Comparison of ENCODE assay signal across 8 cellular contexts in the genomic region with DNA sequence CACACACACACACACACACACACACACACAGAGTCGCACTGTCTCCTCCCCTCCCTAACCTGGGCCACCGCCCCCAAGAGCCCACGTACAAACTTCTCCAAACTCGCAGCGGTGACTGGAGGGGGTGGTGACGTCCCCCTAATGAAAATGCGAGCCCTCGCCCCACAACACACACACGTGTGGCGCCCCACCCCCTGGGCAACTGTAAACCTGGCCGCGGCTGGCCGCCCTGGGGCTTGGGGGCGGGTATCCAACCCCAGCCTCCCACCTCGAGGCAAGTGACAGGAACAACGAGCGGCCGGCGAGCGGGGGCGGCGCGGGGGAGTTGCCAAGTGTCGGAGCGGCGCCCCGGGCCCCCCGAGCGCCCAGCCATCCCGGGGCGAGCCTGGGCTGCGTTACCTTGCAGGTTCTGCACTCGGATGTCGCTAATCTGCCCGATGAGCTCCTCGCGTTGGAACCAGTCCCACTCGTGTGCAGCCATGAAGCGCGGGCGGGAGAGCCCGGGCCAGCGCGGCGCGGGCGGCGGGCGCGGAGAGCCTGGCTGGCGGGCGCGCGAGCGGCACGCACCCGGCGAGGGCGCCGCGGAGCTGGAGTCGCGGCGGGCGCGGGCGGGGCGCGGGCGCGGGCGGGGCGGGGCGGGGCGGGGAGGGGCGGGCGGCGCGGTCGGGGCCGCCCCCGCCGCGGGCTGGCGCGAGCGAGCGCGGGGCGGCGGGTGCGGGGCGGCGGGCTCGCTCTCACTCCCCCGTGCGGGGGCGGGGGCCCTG. TPM values are rescaled to one million over a fixed set of nuclear protein-coding genes. Genes with fewer than 3 reads are reported as not detected.
DNase-seq lines count a peak whose midpoint lies in the region; FAIRE-seq and TF ChIP-seq lines count a peak whose summit lies in the region.

A gene with protein sequence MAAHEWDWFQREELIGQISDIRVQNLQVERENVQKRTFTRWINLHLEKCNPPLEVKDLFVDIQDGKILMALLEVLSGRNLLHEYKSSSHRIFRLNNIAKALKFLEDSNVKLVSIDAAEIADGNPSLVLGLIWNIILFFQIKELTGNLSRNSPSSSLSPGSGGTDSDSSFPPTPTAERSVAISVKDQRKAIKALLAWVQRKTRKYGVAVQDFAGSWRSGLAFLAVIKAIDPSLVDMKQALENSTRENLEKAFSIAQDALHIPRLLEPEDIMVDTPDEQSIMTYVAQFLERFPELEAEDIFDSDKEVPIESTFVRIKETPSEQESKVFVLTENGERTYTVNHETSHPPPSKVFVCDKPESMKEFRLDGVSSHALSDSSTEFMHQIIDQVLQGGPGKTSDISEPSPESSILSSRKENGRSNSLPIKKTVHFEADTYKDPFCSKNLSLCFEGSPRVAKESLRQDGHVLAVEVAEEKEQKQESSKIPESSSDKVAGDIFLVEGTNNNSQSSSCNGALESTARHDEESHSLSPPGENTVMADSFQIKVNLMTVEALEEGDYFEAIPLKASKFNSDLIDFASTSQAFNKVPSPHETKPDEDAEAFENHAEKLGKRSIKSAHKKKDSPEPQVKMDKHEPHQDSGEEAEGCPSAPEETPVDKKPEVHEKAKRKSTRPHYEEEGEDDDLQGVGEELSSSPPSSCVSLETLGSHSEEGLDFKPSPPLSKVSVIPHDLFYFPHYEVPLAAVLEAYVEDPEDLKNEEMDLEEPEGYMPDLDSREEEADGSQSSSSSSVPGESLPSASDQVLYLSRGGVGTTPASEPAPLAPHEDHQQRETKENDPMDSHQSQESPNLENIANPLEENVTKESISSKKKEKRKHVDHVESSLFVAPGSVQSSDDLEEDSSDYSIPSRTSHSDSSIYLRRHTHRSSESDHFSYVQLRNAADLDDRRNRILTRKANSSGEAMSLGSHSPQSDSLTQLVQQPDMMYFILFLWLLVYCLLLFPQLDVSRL (minus strand): TSS at position 597 of the 764 bp plus-strand sequence. CDS start 116 bp downstream, at position 481.

- no peak within 1 kb of the TSS for H3K27ac ChIP-seq in ACC112 (ENCODE audit: low read depth, low read length)
- peak within 1 kb of the TSS; percentile 86 for H3K27ac ChIP-seq in Karpas-422 (ENCODE audit: low read length)
- H3K27ac ChIP-seq in effector memory CD4-positive, alpha-beta T cell (ENCODE audit: insufficient read depth, low read length, poor library complexity, severe bottlenecking), result no peak within 1 kb of the TSS

- no peaks in the 10 kb centered on the region for H3K9me3 ChIP-seq in Karpas-422 (ENCODE audit: low read length)
- no peaks in the 10 kb centered on the region for H3K9me3 ChIP-seq in effector memory CD4-positive, alpha-beta T cell (ENCODE audit: control insufficient read depth, low read length)

- intact Hi-C loops in activated CD4-positive, alpha-beta T cell treated with anti-CD3 and anti-CD28 coated beads, Interleukin-2, amount 10 ng/mL, durations not matched to agents 24 days and 14 days (cut with micrococcal nuclease), result no loop called here

- H3K36me3 ChIP-seq in ACC112 (ENCODE audit: insufficient read depth, low read length) (no peaks in the 10 kb centered on the region), Karpas-422 (ENCODE audit: insufficient read depth, low read length) (no peaks in the 10 kb centered on the region)
- no peaks in the 10 kb centered on the region for H3K36me3 ChIP-seq in effector memory CD4-positive, alpha-beta T cell (ENCODE audit: control insufficient read depth, insufficient read depth, low read length)

- no peaks in the 10 kb centered on the region for H3K9me2 ChIP-seq in Karpas-422 (replicated peaks; ENCODE audit: insufficient read depth, low read length)

- H4K20me1 ChIP-seq in Karpas-422 (ENCODE audit: insufficient read depth, low read depth, low read length), result peaks cover 4% of the 10 kb centered on the region; the same call in 1 of the 2 replicates

- DNase-seq in GM12892 (ENCODE audit: insufficient read length), result peak; percentile 63
- DNase-seq in Karpas-422, result peak; percentile 90
- DNase-seq in activated CD4-positive, alpha-beta T cell treated with anti-CD3 and anti-CD28 coated beads, Interleukin-2, amount 10 ng/mL, durations not matched to agents 24 days and 14 days, result peak; percentile 82
- peak in 2 of 3 donors; percentile 2 to 5 for DNase-seq in effector memory CD4-positive, alpha-beta T cell
- peak; percentile 53 to 71 for DNase-seq in mesothelial cell of epicardium (ENCODE audit: low spot score in 2 of 2, unreplicated experiment in 2 of 2)
- DNase-seq in NCI-H1048 (lab: John Stamatoyannopoulos, UW), result no peak

- H3K4me2 ChIP-seq in Karpas-422 (ENCODE audit: low read depth, low read length, poor library complexity, severe bottlenecking), result peak within 1 kb of the TSS; percentile 71

- peaks cover 47% of the 10 kb centered on the region for H3K27me3 Mint-ChIP-seq in activated CD4-positive, alpha-beta T cell treated with anti-CD3 and anti-CD28 coated beads, Interleukin-2, amount 10 ng/mL, durations not matched to agents 24 days and 14 days
- H3K27me3 Mint-ChIP-seq in mesothelial cell of epicardium (ENCODE audit: low read depth), result no peaks in the 10 kb centered on the region

- peak within 1 kb of the TSS; percentile 77 for H3K4me3 Mint-ChIP-seq in activated CD4-positive, alpha-beta T cell treated with anti-CD3 and anti-CD28 coated beads, Interleukin-2, amount 10 ng/mL, durations not matched to agents 24 days and 14 days
- H3K4me3 Mint-ChIP-seq in mesothelial cell of epicardium, result peak within 1 kb of the TSS; percentile 88

- peaks cover 17% of the 10 kb centered on the region for H3K4me1 ChIP-seq in ACC112 (ENCODE audit: control insufficient read depth, insufficient read depth, low read length, unreplicated experiment)
- H3K4me1 ChIP-seq in Karpas-422 (ENCODE audit: low read length), result peaks cover 77% of the 10 kb centered on the region
- H3K4me1 ChIP-seq in effector memory CD4-positive, alpha-beta T cell (ENCODE audit: control insufficient read depth, insufficient read depth, low read length, poor library complexity, severe bottlenecking), result peaks cover 11% of the 10 kb centered on the region

- H3K9me3 Mint-ChIP-seq in activated CD4-positive, alpha-beta T cell treated with anti-CD3 and anti-CD28 coated beads, Interleukin-2, amount 10 ng/mL, durations not matched to agents 24 days and 14 days, result no peaks in the 10 kb centered on the region
- H3K9me3 Mint-ChIP-seq in mesothelial cell of epicardium, result no peaks in the 10 kb centered on the region

- H2AFZ ChIP-seq in ACC112 (ENCODE audit: low read length, unreplicated experiment) (peak within 1 kb of the TSS; percentile 99), Karpas-422 (ENCODE audit: low read length) (peak within 1 kb of the TSS; percentile 31; the same call in 1 of the 2 replicates)

- TF ChIP-seq CTCF in mesothelial cell of epicardium (IDR thresholded peaks at IDR 0.05; ENCODE audit: unreplicated experiment) (no peak), subcutaneous adipose tissue (IDR thresholded peaks at IDR 0.05; ENCODE audit: low read depth) (no peak)

- H3K4me1 Mint-ChIP-seq in activated CD4-positive, alpha-beta T cell treated with anti-CD3 and anti-CD28 coated beads, Interleukin-2, amount 10 ng/mL, durations not matched to agents 24 days and 14 days, result peaks cover 13% of the 10 kb centered on the region
- peaks cover 67% of the 10 kb centered on the region for H3K4me1 Mint-ChIP-seq in mesothelial cell of epicardium

- H3K27me3 ChIP-seq in ACC112 (ENCODE audit: insufficient read depth, low read length) (no peaks in the 10 kb centered on the region), Karpas-422 (ENCODE audit: low read length) (no peaks in the 10 kb centered on the region; the same call in 1 of the 2 replicates)
- peaks cover 3% of the 10 kb centered on the region for H3K27me3 ChIP-seq in effector memory CD4-positive, alpha-beta T cell (replicated peaks; ENCODE audit: control insufficient read depth, insufficient read depth, low read length, poor library complexity, severe bottlenecking)

- no peak within 1 kb of the TSS for H3K27ac Mint-ChIP-seq in activated CD4-positive, alpha-beta T cell treated with anti-CD3 and anti-CD28 coated beads, Interleukin-2, amount 10 ng/mL, durations not matched to agents 24 days and 14 days
- H3K27ac Mint-ChIP-seq in mesothelial cell of epicardium, result peak within 1 kb of the TSS; percentile 82

- H3K4me3 ChIP-seq in ACC112 (ENCODE audit: low read depth, low read length) (peak within 1 kb of the TSS; percentile 92), Karpas-422 (ENCODE audit: low read length) (peak within 1 kb of the TSS; percentile 77)
- H3K4me3 ChIP-seq in effector memory CD4-positive, alpha-beta T cell (ENCODE audit: insufficient read depth, low read depth, low read length, poor library complexity, severe bottlenecking), result peak within 1 kb of the TSS; percentile 73

- peak within 1 kb of the TSS; percentile 86 for H3K9ac ChIP-seq in Karpas-422 (ENCODE audit: low read length)

- H3K79me2 ChIP-seq in ACC112 (ENCODE audit: control insufficient read depth, insufficient read depth, low read length, unreplicated experiment) (no peaks in the 10 kb centered on the region), Karpas-422 (ENCODE audit: low read length) (peaks cover 43% of the 10 kb centered on the region)

- FAIRE-seq in GM12892 (lab: Jason Lieb, UNC), result no peak

- H3K36me3 Mint-ChIP-seq in activated CD4-positive, alpha-beta T cell treated with anti-CD3 and anti-CD28 coated beads, Interleukin-2, amount 10 ng/mL, durations not matched to agents 24 days and 14 days (ENCODE audit: low read depth), result no peaks in the 10 kb centered on the region
- no peaks in the 10 kb centered on the region for H3K36me3 Mint-ChIP-seq in mesothelial cell of epicardium

- TF ChIP-seq POLR2A in GM12892 (IDR thresholded peaks at IDR 0.05; ENCODE audit: low read depth, low read length), result no peak

RNA-seq across cellular contexts. Expression of the gene that starts here (rescaled TPM):
- 13.9 TPM for polyA plus RNA-seq in GM12892 (2012; ENCODE audit: missing spikeins)
- 40.1 and 56.1 TPM in 2 replicates for total RNA-seq in Karpas-422 (2014; rRNA removed; shearing (Covaris generic); ENCODE audit: low replicate concordance)
- total RNA-seq in activated CD4-positive, alpha-beta T cell treated with anti-CD3 and anti-CD28 coated beads, Interleukin-2, amount 10 ng/mL, durations not matched to agents 24 days and 14 days, result 1.0 and 1.1 TPM in 2 replicates
- total RNA-seq in mesothelial cell of epicardium (114 to 120 TPM (median 117 TPM) in 3 replicates), subcutaneous adipose tissue (10 to 100 TPM; 20.7 to 56.5 (median 29.7) TPM)

Comparison
In these comparisons a context has a peak if more than half of its experiments do, and no peak if none do; other contexts are left out.
1. RNA of the gene that starts here (total RNA-seq): 114 to 120 TPM in mesothelial cell of epicardium, 40.1 to 56.1 TPM in Karpas-422 and 20.7 to 56.5 TPM in subcutaneous adipose tissue; 1.0 to 1.1 TPM in activated CD4-positive, alpha-beta T cell treated with anti-CD3 and anti-CD28 coated beads, Interleukin-2, amount 10 ng/mL, durations not matched to agents 24 days and 14 days; every median in the first group is over 10 times any median in the second.
2. Peak in every context shown above with its lines, with median percentiles within 50 percentile points of each other: H3K4me3 ChIP-seq.